ENCODE assay signal across 26 cellular contexts in the genomic region with DNA sequence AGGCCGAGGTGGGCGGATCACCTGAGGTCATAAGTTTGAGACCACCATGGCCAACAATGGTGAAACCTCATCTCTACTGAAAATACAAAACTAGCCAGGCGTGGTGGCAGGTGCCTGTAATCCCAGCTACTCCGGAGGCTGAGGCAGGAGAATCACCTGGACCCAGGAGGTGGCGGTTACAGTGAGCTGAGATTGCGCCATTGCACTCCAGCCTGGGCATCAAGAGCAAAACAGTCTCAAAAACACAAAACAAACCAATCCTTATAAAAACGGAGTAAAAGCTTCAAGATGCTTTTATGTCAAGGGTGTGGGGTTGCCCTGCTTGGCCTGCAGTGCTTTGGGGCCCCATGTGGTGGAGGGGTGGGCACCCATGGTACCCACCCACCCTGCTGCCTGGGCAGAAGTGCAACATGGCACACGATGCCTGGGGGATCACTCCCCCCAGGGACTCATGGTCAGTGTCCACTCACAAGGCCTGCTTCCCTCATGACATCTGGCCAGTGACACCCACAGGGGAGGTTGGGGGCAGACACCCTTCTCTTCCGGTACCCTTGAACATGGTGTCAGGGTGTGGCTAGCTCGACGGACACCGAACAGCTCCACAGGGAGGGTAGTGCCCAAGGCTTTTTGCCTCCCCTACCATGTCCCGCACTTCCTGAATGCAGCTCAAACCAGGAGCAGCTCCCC. TPM values are rescaled to one million over a fixed set of nuclear protein-coding genes. Genes with fewer than 3 reads are reported as not detected.
"Had no signal": no experiment of that assay in that cellular context is flagged by ENCODE, and none has a peak within 500 bp of the region (broad histone marks: within the 10 kb centered on the region; RNA-seq: fewer than 3 reads in every experiment).

No MANE protein-coding gene starts in this region.

- H3K4me3 Mint-ChIP-seq: activated naive CD4-positive, alpha-beta T cell treated with anti-CD3 and anti-CD28 coated beads, Interleukin-2, amount 10 ng/mL, durations not matched to agents 7 days and 5 days; activated T-cell treated with anti-CD3 and anti-CD28 coated beads, Interleukin-2, amount 50 U/mL, for 4 hours; dendritic cell treated with granulocyte-macrophage colony-stimulating factor and Interleukin-4, amounts not matched to agents 40 ng/mL and 50 ng/mL, for 4 days; memory B cell; stimulated activated naive CD8-positive, alpha-beta T cell treated with anti-CD3 and anti-CD28 coated beads, Interleukin-15, amount 100 ng/mL, for 72 hours; T-helper 1 cell treated with Interleukin-12 subunit alpha and Interleukin-12 subunit beta and Interleukin-4 antibody, amounts not matched to agents 30 μg/mL and 1 μg/mL, for 36 hours had no signal

- H3K27me3 Mint-ChIP-seq: activated naive CD4-positive, alpha-beta T cell treated with anti-CD3 and anti-CD28 coated beads, Interleukin-2, amount 10 ng/mL, durations not matched to agents 7 days and 5 days; memory B cell; stimulated activated naive CD8-positive, alpha-beta T cell treated with anti-CD3 and anti-CD28 coated beads, Interleukin-15, amount 100 ng/mL, for 72 hours had no signal

- H3K9me3 Mint-ChIP-seq: activated naive CD4-positive, alpha-beta T cell treated with anti-CD3 and anti-CD28 coated beads, Interleukin-2, amount 10 ng/mL, durations not matched to agents 7 days and 5 days; activated T-cell treated with anti-CD3 and anti-CD28 coated beads, Interleukin-2, amount 50 U/mL, for 4 hours; dendritic cell treated with granulocyte-macrophage colony-stimulating factor and Interleukin-4, amounts not matched to agents 40 ng/mL and 50 ng/mL, for 4 days; memory B cell; stimulated activated naive CD8-positive, alpha-beta T cell treated with anti-CD3 and anti-CD28 coated beads, Interleukin-15, amount 100 ng/mL, for 72 hours; T-helper 1 cell treated with Interleukin-12 subunit alpha and Interleukin-12 subunit beta and Interleukin-4 antibody, amounts not matched to agents 30 μg/mL and 1 μg/mL, for 36 hours had no signal

- H3K27ac Mint-ChIP-seq: activated naive CD4-positive, alpha-beta T cell treated with anti-CD3 and anti-CD28 coated beads, Interleukin-2, amount 10 ng/mL, durations not matched to agents 7 days and 5 days; dendritic cell treated with granulocyte-macrophage colony-stimulating factor and Interleukin-4, amounts not matched to agents 40 ng/mL and 50 ng/mL, for 4 days; memory B cell; T-helper 1 cell treated with Interleukin-12 subunit alpha and Interleukin-12 subunit beta and Interleukin-4 antibody, amounts not matched to agents 30 μg/mL and 1 μg/mL, for 36 hours had no signal

- H3K27ac ChIP-seq: cardiac muscle cell, esophagus squamous epithelium, hepatocyte, right atrium auricular region, skin epidermis, suprapubic skin, transverse colon, vagina, WERI-Rb-1 had no signal

- DNase-seq: activated CD4-positive, alpha-beta T cell treated with anti-CD3 and anti-CD28 coated beads, Interleukin-2, amount 50 U/mL, for 4 hours; activated naive CD4-positive, alpha-beta T cell treated with anti-CD3 and anti-CD28 coated beads, Interleukin-2, amount 10 ng/mL, durations not matched to agents 7 days and 5 days; activated T-cell treated with anti-CD3 and anti-CD28 coated beads, Interleukin-2, amount 50 U/mL, for 4 hours; effector CD8-positive, alpha-beta T cell; esophagus squamous epithelium; stimulated activated CD4-positive, alpha-beta T cell treated with anti-CD3 and anti-CD28 coated beads, Interleukin-2, amount 100 ng/mL, for 48 hours; stimulated activated naive CD8-positive, alpha-beta T cell treated with anti-CD3 and anti-CD28 coated beads, Interleukin-15, amount 100 ng/mL, for 72 hours; transverse colon; WERI-Rb-1 had no signal

RNA-seq across cellular contexts. Expression of a gene that starts 7.4 kb away (rescaled TPM):
- total RNA-seq: activated T-cell treated with anti-CD3 and anti-CD28 coated beads, Interleukin-2, amount 50 U/mL, for 4 hours; adrenal gland; cardiac muscle cell; chondrocyte; endothelial cell of umbilical vein; esophagus squamous epithelium; glomerular endothelial cell; hepatocyte; liver; mononuclear cell; osteocyte; prostate gland; right atrium auricular region; transverse colon; vagina had no signal

RNA-seq across cellular contexts. Expression of a gene that starts 26.0 kb away (rescaled TPM):
- total RNA-seq: cardiac muscle cell, chondrocyte, endothelial cell of umbilical vein, esophagus squamous epithelium, glomerular endothelial cell, liver, mononuclear cell, osteocyte, vagina had no signal

RNA-seq across cellular contexts. Expression of a gene that starts 27.3 kb away (rescaled TPM):
- total RNA-seq: activated T-cell treated with anti-CD3 and anti-CD28 coated beads, Interleukin-2, amount 50 U/mL, for 4 hours; adrenal gland; cardiac muscle cell; chondrocyte; endothelial cell of umbilical vein; esophagus squamous epithelium; glomerular endothelial cell; hepatocyte; liver; mononuclear cell; osteocyte; prostate gland; right atrium auricular region; suprapubic skin; transverse colon; vagina had no signal

RNA-seq across cellular contexts. Expression of a gene that starts 35.8 kb away (rescaled TPM):
- total RNA-seq: activated T-cell treated with anti-CD3 and anti-CD28 coated beads, Interleukin-2, amount 50 U/mL, for 4 hours; cardiac muscle cell; chondrocyte; endothelial cell of umbilical vein; esophagus squamous epithelium; glomerular endothelial cell; hepatocyte; liver; mononuclear cell; osteocyte; right atrium auricular region; suprapubic skin; vagina had no signal

RNA-seq across cellular contexts. Expression of a gene that starts 57.1 kb away (rescaled TPM):
- total RNA-seq: activated T-cell treated with anti-CD3 and anti-CD28 coated beads, Interleukin-2, amount 50 U/mL, for 4 hours; cardiac muscle cell; chondrocyte; endothelial cell of umbilical vein; esophagus squamous epithelium; glomerular endothelial cell; hepatocyte; liver; osteocyte; right atrium auricular region; vagina had no signal
